Comparison of ENCODE assay signal across 22 cellular contexts in genomic region chr12:117292688-117293087, GRCh38.
"Had no signal": no experiment of that assay in that cellular context is flagged by ENCODE, and none has a peak within 500 bp of the region (broad histone marks: within the 10 kb centered on the region; RNA-seq: fewer than 3 reads in every experiment).

No MANE protein-coding gene starts in this region.

- H3K27me3 ChIP-seq: foreskin keratinocyte had no signal

- DNase-seq: dermis blood vessel endothelial cell; dorsolateral prefrontal cortex; effector CD4-positive, alpha-beta T cell; effector memory CD4-positive, alpha-beta T cell; foreskin keratinocyte; head of caudate nucleus; heart right ventricle; hippocampal formation; left cardiac atrium; left lung; left ventricle myocardium superior; lower lobe of right lung; mesenchymal stem cell; midbrain; naive thymus-derived CD4-positive, alpha-beta T cell had no signal

- H3K36me3 ChIP-seq: esophagus muscularis mucosa, gastroesophageal sphincter, heart right ventricle, left lung, lower lobe of right lung had no signal

- H3K27ac ChIP-seq: coronary artery, dorsolateral prefrontal cortex, esophagus muscularis mucosa, foreskin keratinocyte, gastroesophageal sphincter, heart right ventricle, left lung, lower lobe of right lung had no signal

- ATAC-seq: foreskin keratinocyte; gastroesophageal sphincter; heart right ventricle; left cardiac atrium; left lung; left ventricle myocardium superior; lower lobe of right lung; naive thymus-derived CD4-positive, alpha-beta T cell had no signal

- H3K4me3 ChIP-seq: coronary artery, dorsolateral prefrontal cortex, esophagus muscularis mucosa, gastroesophageal sphincter, heart right ventricle, left lung, lower lobe of right lung had no signal

- FAIRE-seq: endothelial cell of umbilical vein, frontal cortex, islet of Langerhans, keratinocyte had no signal

- H3K4me1 ChIP-seq: esophagus muscularis mucosa, foreskin keratinocyte, gastroesophageal sphincter, heart right ventricle, left lung, lower lobe of right lung had no signal

- H3K9me3 ChIP-seq: heart right ventricle, left lung, lower lobe of right lung had no signal
